In the genomic region with DNA sequence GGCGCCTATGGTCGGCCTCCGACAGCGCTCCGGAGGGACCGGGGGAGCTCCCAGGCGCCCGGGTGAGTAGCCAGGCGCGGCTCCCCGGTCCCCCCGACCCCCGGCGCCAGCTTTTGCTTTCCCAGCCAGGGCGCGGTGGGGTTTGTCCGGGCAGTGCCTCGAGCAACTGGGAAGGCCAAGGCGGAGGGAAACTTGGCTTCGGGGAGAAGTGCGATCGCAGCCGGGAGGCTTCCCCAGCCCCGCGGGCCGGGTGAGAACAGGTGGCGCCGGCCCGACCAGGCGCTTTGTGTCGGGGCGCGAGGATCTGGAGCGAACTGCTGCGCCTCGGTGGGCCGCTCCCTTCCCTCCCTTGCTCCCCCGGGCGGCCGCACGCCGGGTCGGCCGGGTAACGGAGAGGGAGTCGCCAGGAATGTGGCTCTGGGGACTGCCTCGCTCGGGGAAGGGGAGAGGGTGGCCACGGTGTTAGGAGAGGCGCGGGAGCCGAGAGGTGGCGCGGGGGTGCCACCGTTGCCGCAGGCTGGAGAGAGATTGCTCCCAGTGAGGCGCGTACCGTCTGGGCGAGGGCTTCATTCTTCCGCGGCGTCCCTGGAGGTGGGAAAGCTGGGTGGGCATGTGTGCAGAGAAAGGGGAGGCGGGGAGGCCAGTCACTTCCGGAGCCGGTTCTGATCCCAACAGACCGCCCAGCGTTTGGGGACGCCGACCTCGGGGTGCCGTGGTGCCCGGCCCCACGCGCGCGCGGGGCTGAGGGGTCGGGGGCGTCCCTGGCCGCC, we compare ENCODE assay signal across 8 cellular contexts. TPM values are rescaled to one million over a fixed set of nuclear protein-coding genes. Genes with fewer than 3 reads are reported as not detected.
DNase-seq lines count a peak whose midpoint lies in the region; ATAC-seq and TF ChIP-seq lines count a peak whose summit lies in the region.

No MANE protein-coding gene starts in this region.

- H3K9me2 ChIP-seq in SK-N-SH: no peaks in the 10 kb centered on the region

- H3K9ac ChIP-seq in SK-N-SH: no peak overlapping the region

- no peaks in the 10 kb centered on the region for H3K36me3 ChIP-seq in SK-N-SH (replicated peaks in 1 of 2; ENCODE audit: control insufficient read depth in 1 of 2, insufficient read depth in 2 of 2, low read length in 1 of 2)
- H3K36me3 ChIP-seq in mucosa of descending colon (ENCODE audit: low read depth): no peaks in the 10 kb centered on the region
- H3K36me3 ChIP-seq in urinary bladder (ENCODE audit: insufficient read depth): no peaks in the 10 kb centered on the region

- ATAC-seq in HG02885 (IDR thresholded peaks at IDR 0.05; ENCODE audit: poor library complexity, unreplicated experiment) (peak; percentile 25), mucosa of descending colon (peak; percentile 62)

- DNase-seq in activated CD8-positive, alpha-beta memory T cell treated with anti-CD3 and anti-CD28 coated beads for 24 hours: peak; percentile 59
- no peak for DNase-seq in activated CD8-positive, alpha-beta memory T cell treated with anti-CD3 and anti-CD28 coated beads, Interleukin-2, amount 50 U/mL, for 4 hours
- DNase-seq in SK-N-SH: peak; percentile 89
- peak; percentile 7 for DNase-seq in epithelial cell of esophagus (ENCODE audit: low read depth)
- peak in 1 of 3 donors; percentile 62 for DNase-seq in mucosa of descending colon
- no peak for DNase-seq in DMS153 (lab: John Stamatoyannopoulos, UW)

- H3K27me3 ChIP-seq in SK-N-SH (ENCODE audit: insufficient read depth): peaks cover 17% of the 10 kb centered on the region; the same call in 1 of the 2 replicates

- H3K27ac ChIP-seq in SK-N-SH (ENCODE audit: low read depth in 2 of 2, low read length in 1 of 2) (peak overlapping the region in 1 of 2 experiments; percentile 81; a peak in 2 of 4 replicates), urinary bladder (ENCODE audit: low read depth) (no peak overlapping the region)

- no peaks in the 10 kb centered on the region for H3K79me2 ChIP-seq in SK-N-SH (ENCODE audit: insufficient read depth)

- intact Hi-C loops in mucosa of descending colon (cut with DNase I, micrococcal nuclease): loop anchor here in 1 of 2 donors (10.0 kb wide), 2 partner anchors 117 to 147 kb away; no protein-coding TSS in a partner anchor

- POLR2A ChIA-PET in SK-N-SH (lab: Yijun Ruan, JAX): interaction anchor here (0.6 to 1.0 kb wide), 2 partner anchors 160 kb away, joined by 5 to 8 read pairs; no protein-coding TSS in a partner anchor

- H3K4me2 ChIP-seq in SK-N-SH: peak overlapping the region; percentile 71

- H2AFZ ChIP-seq in SK-N-SH (ENCODE audit: low read depth): 0 out of 2 replicates have a peak overlapping the region, but pooled peaks have one; percentile 41

- H3F3A ChIP-seq in SK-N-SH (replicated peaks; ENCODE audit: insufficient read depth): no peaks in the 10 kb centered on the region

- no peaks in the 10 kb centered on the region for H4K20me1 ChIP-seq in SK-N-SH (ENCODE audit: insufficient read depth)

- TF ChIP-seq CTCF in SK-N-SH (IDR thresholded peaks at IDR 0.05): no peak
- no peak for TF ChIP-seq CTCF in epithelial cell of esophagus (IDR thresholded peaks at IDR 0.05; ENCODE audit: insufficient read depth, low read depth, low read length, missing control alignments)
- no peak for TF ChIP-seq CTCF in mucosa of descending colon (IDR thresholded peaks at IDR 0.05)

- H3K4me3 ChIP-seq in SK-N-SH (ENCODE audit: low read depth in 2 of 2, low read length in 1 of 2) (peak overlapping the region; percentile 48 to 55; a peak in 3 of 4 replicates), epithelial cell of esophagus (ENCODE audit: low read length) (peak overlapping the region; percentile 41), mucosa of descending colon (peak overlapping the region; percentile 21), urinary bladder (ENCODE audit: low read depth, low read length) (peak overlapping the region; percentile 60)

- WGBS in SK-N-SH (ENCODE audit: low lambda C conversion rate): 0% methylated on average over 4 of the region's 81 CpGs
- 1% methylated on average over 81 of the region's 81 CpGs for WGBS in urinary bladder

- peak; percentile 32 for TF ChIP-seq RAD21 in SK-N-SH (IDR thresholded peaks at IDR 0.05; ENCODE audit: low read length)

- H3K9me3 ChIP-seq in SK-N-SH: no peaks in the 10 kb centered on the region
- no peaks in the 10 kb centered on the region for H3K9me3 ChIP-seq in mucosa of descending colon

- CTCF ChIA-PET in SK-N-SH (lab: Yijun Ruan, JAX): interaction anchor here (0.7 to 4.9 kb wide), 34 partner anchors 8 to 1011 kb away, joined by 3 to 33 read pairs (median 4); a partner anchor contains a TSS

- TF ChIP-seq EP300 in SK-N-SH (IDR thresholded peaks at IDR 0.05; ENCODE audit: borderline replicate concordance in 1 of 2, low read depth in 1 of 2, low read length in 1 of 2): no peak

- H3K4me1 ChIP-seq in SK-N-SH (ENCODE audit: control insufficient read depth in 1 of 2, insufficient read depth in 2 of 2, low read depth in 1 of 2, low read length in 1 of 2): peaks cover 4 to 15% of the 10 kb centered on the region in 2 experiments; a peak in 3 of 4 replicates
- H3K4me1 ChIP-seq in mucosa of descending colon (ENCODE audit: low read depth): peaks cover 16% of the 10 kb centered on the region
- no peaks in the 10 kb centered on the region for H3K4me1 ChIP-seq in urinary bladder (ENCODE audit: insufficient read depth)

TF ChIP-seq in SK-N-SH, 30 proteins besides CTCF, POLR2A, EP300 and RAD21 (continues in another document):
- TF ChIP-seq GABPA (IDR thresholded peaks at IDR 0.05; ENCODE audit: low read depth) (no peak), FOXM1 (IDR thresholded peaks at IDR 0.05; ENCODE audit: low read depth) (no peak), MEF2A (IDR thresholded peaks at IDR 0.05; ENCODE audit: borderline replicate concordance, low read depth) (no peak), YY1 (IDR thresholded peaks at IDR 0.05; ENCODE audit: low read depth) (no peak), RXRA (IDR thresholded peaks at IDR 0.05; ENCODE audit: borderline replicate concordance, low read depth) (no peak), ELF1 (IDR thresholded peaks at IDR 0.05) (no peak), POLR2AphosphoS5 (IDR thresholded peaks at IDR 0.05; ENCODE audit: low read depth, low read length) (no peak), FOXJ3 (CRISPR knock-in tag; IDR thresholded peaks at IDR 0.05) (no peak)
- TF ChIP-seq, protein P1, sequence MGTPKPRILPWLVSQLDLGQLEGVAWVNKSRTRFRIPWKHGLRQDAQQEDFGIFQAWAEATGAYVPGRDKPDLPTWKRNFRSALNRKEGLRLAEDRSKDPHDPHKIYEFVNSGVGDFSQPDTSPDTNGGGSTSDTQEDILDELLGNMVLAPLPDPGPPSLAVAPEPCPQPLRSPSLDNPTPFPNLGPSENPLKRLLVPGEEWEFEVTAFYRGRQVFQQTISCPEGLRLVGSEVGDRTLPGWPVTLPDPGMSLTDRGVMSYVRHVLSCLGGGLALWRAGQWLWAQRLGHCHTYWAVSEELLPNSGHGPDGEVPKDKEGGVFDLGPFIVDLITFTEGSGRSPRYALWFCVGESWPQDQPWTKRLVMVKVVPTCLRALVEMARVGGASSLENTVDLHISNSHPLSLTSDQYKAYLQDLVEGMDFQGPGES (IDR thresholded peaks at IDR 0.05; ENCODE audit: low read depth, low read length): no peak
- TF ChIP-seq, protein P2, sequence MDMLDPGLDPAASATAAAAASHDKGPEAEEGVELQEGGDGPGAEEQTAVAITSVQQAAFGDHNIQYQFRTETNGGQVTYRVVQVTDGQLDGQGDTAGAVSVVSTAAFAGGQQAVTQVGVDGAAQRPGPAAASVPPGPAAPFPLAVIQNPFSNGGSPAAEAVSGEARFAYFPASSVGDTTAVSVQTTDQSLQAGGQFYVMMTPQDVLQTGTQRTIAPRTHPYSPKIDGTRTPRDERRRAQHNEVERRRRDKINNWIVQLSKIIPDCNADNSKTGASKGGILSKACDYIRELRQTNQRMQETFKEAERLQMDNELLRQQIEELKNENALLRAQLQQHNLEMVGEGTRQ (IDR thresholded peaks at IDR 0.05; ENCODE audit: borderline replicate concordance, low read depth, low read length): no peak
- TF ChIP-seq, protein P3, sequence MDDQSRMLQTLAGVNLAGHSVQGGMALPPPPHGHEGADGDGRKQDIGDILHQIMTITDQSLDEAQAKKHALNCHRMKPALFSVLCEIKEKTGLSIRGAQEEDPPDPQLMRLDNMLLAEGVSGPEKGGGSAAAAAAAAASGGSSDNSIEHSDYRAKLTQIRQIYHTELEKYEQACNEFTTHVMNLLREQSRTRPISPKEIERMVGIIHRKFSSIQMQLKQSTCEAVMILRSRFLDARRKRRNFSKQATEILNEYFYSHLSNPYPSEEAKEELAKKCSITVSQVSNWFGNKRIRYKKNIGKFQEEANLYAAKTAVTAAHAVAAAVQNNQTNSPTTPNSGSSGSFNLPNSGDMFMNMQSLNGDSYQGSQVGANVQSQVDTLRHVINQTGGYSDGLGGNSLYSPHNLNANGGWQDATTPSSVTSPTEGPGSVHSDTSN (IDR thresholded peaks at IDR 0.05): no peak
- TF ChIP-seq, protein P4, sequence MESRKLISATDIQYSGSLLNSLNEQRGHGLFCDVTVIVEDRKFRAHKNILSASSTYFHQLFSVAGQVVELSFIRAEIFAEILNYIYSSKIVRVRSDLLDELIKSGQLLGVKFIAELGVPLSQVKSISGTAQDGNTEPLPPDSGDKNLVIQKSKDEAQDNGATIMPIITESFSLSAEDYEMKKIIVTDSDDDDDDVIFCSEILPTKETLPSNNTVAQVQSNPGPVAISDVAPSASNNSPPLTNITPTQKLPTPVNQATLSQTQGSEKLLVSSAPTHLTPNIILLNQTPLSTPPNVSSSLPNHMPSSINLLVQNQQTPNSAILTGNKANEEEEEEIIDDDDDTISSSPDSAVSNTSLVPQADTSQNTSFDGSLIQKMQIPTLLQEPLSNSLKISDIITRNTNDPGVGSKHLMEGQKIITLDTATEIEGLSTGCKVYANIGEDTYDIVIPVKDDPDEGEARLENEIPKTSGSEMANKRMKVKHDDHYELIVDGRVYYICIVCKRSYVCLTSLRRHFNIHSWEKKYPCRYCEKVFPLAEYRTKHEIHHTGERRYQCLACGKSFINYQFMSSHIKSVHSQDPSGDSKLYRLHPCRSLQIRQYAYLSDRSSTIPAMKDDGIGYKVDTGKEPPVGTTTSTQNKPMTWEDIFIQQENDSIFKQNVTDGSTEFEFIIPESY (IDR thresholded peaks at IDR 0.05; ENCODE audit: borderline replicate concordance, low read depth): no peak
- TF ChIP-seq, protein P5, sequence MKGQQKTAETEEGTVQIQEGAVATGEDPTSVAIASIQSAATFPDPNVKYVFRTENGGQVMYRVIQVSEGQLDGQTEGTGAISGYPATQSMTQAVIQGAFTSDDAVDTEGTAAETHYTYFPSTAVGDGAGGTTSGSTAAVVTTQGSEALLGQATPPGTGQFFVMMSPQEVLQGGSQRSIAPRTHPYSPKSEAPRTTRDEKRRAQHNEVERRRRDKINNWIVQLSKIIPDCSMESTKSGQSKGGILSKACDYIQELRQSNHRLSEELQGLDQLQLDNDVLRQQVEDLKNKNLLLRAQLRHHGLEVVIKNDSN (IDR thresholded peaks at IDR 0.05; ENCODE audit: borderline replicate concordance, low read depth): no peak

RNA-seq across cellular contexts. Expression of a gene that starts 0.6 kb away (rescaled TPM):
- polyA plus RNA-seq in SK-N-SH (2012; rRNA removed): 0.61 and 0.70 TPM in 2 replicates
- 0.46 and 0.89 TPM in 2 replicates for polyA plus RNA-seq in SK-N-SH (2012; cell fraction: cytosol; rRNA removed)
- polyA plus RNA-seq in SK-N-SH (2012; cell fraction: nucleus; rRNA removed): 1.1 and 1.8 TPM in 2 replicates
- 10 to 100 TPM; 22.2 to 98.7 (median 25.9) TPM for total RNA-seq in mucosa of descending colon
- 79.2 TPM for total RNA-seq in urinary bladder
- polyA plus RNA-seq in urinary bladder: 12.1 TPM

Comparison
In these comparisons a context has a peak if more than half of its experiments do, and no peak if none do; other contexts are left out.
1. DNase-seq: peak in activated CD8-positive, alpha-beta memory T cell treated with anti-CD3 and anti-CD28 coated beads for 24 hours (single experiment), SK-N-SH (single experiment) and epithelial cell of esophagus (single experiment); none in activated CD8-positive, alpha-beta memory T cell treated with anti-CD3 and anti-CD28 coated beads, Interleukin-2, amount 50 U/mL, for 4 hours (single experiment) and DMS153 (single experiment).
2. Peak in every context shown above with its lines, with median percentiles within 50 percentile points of each other: H3K4me3 ChIP-seq.